Comparison of ENCODE assay signal across 8 cellular contexts in genomic region chr9:128787583-128788156, GRCh38. TPM values are rescaled to one million over a fixed set of nuclear protein-coding genes. Genes with fewer than 3 reads are reported as not detected.
DNase-seq lines count a peak whose midpoint lies in the region; ATAC-seq, FAIRE-seq and TF ChIP-seq lines count a peak whose summit lies in the region.

No MANE protein-coding gene starts in this region.

- H3K27ac ChIP-seq in HUES64 (ENCODE audit: low read depth, low read length): peak overlapping the region; percentile 65; the same call in 1 of the 2 replicates
- H3K27ac ChIP-seq in GM12878 (ENCODE audit: control insufficient read depth, insufficient read depth): peak overlapping the region; percentile 58
- peak overlapping the region; percentile 86 for H3K27ac ChIP-seq in substantia nigra (ENCODE audit: low read depth, low read length, poor library complexity, severe bottlenecking)

- no peaks in the 10 kb centered on the region for H4K20me1 ChIP-seq in GM12878 (ENCODE audit: control insufficient read depth, insufficient read depth)

- SMC1A ChIA-PET in GM12878 (lab: Charles Lee; ENCODE audit: uncharacterized antibody, unreplicated experiment): interaction anchor here (0.9 to 2.2 kb wide), 5 partner anchors 16 to 140 kb away, joined by 3 to 18 read pairs (median 6); partner anchors contain the start of genes SPOUT1 and ZER1

- TF ChIP-seq CTCF in GM12878 (IDR thresholded peaks at IDR 0.05 in 2 of 3, conservative IDR thresholded peaks at IDR 0.05 in 1 of 3; ENCODE audit: control insufficient read depth in 2 of 3, extremely low read depth in 1 of 3, insufficient read depth in 1 of 3, low read depth in 3 of 3, low read length in 3 of 3) (no peak), kidney epithelial cell (IDR thresholded peaks at IDR 0.05; ENCODE audit: insufficient read depth, low read length, poor library complexity, severe bottlenecking) (no peak)

- no peak for TF ChIP-seq POLR2A in GM12878 (IDR thresholded peaks at IDR 0.05; ENCODE audit: low read depth, low read length)

- no peak for TF ChIP-seq EP300 in GM12878 (IDR thresholded peaks at IDR 0.05; ENCODE audit: borderline replicate concordance in 1 of 2, control insufficient read depth in 1 of 2, low read depth in 2 of 2, low read length in 2 of 2)

- DNase-seq in AG08396 (ENCODE audit: low spot score): peak; percentile 45
- no peak for DNase-seq in GM12878 (ENCODE audit: low read depth, low spot score)
- DNase-seq in kidney epithelial cell (ENCODE audit: low read depth): no peak
- peak in 2 of 49 donors; percentile 12 to 54 for DNase-seq in substantia nigra (lab: John Stamatoyannopoulos, UW)
- no peak for DNase-seq in kidney tubule cell (ENCODE audit: low spot score)

- H3K79me2 ChIP-seq in GM12878 (ENCODE audit: control insufficient read depth, insufficient read depth, low read length): peaks cover 19% of the 10 kb centered on the region

- in situ Hi-C loops in GM12878 (cut with MboI): no loop called here

- no peak for TF ChIP-seq RAD21 in GM12878 (IDR thresholded peaks at IDR 0.05; ENCODE audit: insufficient read depth, low read depth, low read length)

- ATAC-seq in GM12878 (peak; percentile 22), GM18511 (IDR thresholded peaks at IDR 0.05; ENCODE audit: unreplicated experiment) (no peak), HG03460 (IDR thresholded peaks at IDR 0.05; ENCODE audit: unreplicated experiment) (no peak)

- H3K27me3 ChIP-seq in HUES64 (ENCODE audit: insufficient read depth, low read length) (no peaks in the 10 kb centered on the region), GM12878 (replicated peaks in 1 of 2; ENCODE audit: control insufficient read depth in 2 of 2, insufficient read depth in 2 of 2, low read length in 1 of 2) (no peaks in the 10 kb centered on the region), kidney epithelial cell (ENCODE audit: control insufficient read depth, insufficient read depth, low read length) (no peaks in the 10 kb centered on the region)

- POLR2A ChIA-PET in GM12878 (lab: Charles Lee): interaction anchor here (0.6 to 2.3 kb wide), 4 partner anchors 16 to 108 kb away, joined by 3 to 13 read pairs (median 8); partner anchors contain the start of genes ENDOG and ZER1

- H3K36me3 ChIP-seq in HUES64 (ENCODE audit: insufficient read depth, low read length) (peaks cover 28% of the 10 kb centered on the region), GM12878 (ENCODE audit: control insufficient read depth in 2 of 2, insufficient read depth in 2 of 2, low read length in 1 of 2) (peaks cover 0 to 1% of the 10 kb centered on the region in 2 experiments; a peak in 3 of 4 replicates), kidney epithelial cell (ENCODE audit: control insufficient read depth, insufficient read depth, low read length) (no peaks in the 10 kb centered on the region)

- RAD21 ChIA-PET in GM12878 (lab: Charles Lee; ENCODE audit: unreplicated experiment): interaction anchor here (1.0 to 1.3 kb wide), 2 partner anchors 16 to 31 kb away, joined by 4 to 6 read pairs; partner anchors contain the start of genes ENDOG and ZER1

- H3K9ac ChIP-seq in HUES64 (ENCODE audit: low read depth, low read length): peak overlapping the region; percentile 76
- peak overlapping the region; percentile 65 for H3K9ac ChIP-seq in GM12878 (ENCODE audit: control insufficient read depth, insufficient read depth, low read length)

- no peak for FAIRE-seq in GM12878 (lab: Jason Lieb, UNC)

- whole genome bisulfite sequencing in HUES64: 25% methylated on average over 6 of the region's 8 CpGs
- 1% methylated on average over 4 of the region's 8 CpGs for WGBS in GM12878 (ENCODE audit: insufficient coverage, insufficient replicate concordance, low lambda C conversion rate, missing lambda C conversion rate)

- H2AFZ ChIP-seq in GM12878 (ENCODE audit: control insufficient read depth, low read depth, low read length): peak overlapping the region; percentile 3

- H3K4me2 ChIP-seq in GM12878 (ENCODE audit: control insufficient read depth, insufficient read depth): peak overlapping the region; percentile 64

- peak overlapping the region; percentile 99 for H3K4me3 ChIP-seq in HUES64 (ENCODE audit: low read length)
- H3K4me3 ChIP-seq in GM12878: peak overlapping the region; percentile 97
- H3K4me3 ChIP-seq in kidney epithelial cell (ENCODE audit: low read depth, low read length): peak overlapping the region; percentile 98

- BruUV-seq in GM12878 (replicated peaks; lab: Mats Ljungman, UMichigan): no TSS peak

- no peaks in the 10 kb centered on the region for H3K9me3 ChIP-seq in HUES64 (ENCODE audit: insufficient read depth, low read depth, low read length)
- no peaks in the 10 kb centered on the region for H3K9me3 ChIP-seq in GM12878 (replicated peaks; ENCODE audit: control insufficient read depth, insufficient read depth, low read length)

- intact Hi-C loops in GM12878 (cut with micrococcal nuclease; ENCODE audit: unreplicated experiment): loop anchor here (2.0 kb wide), 1 partner anchor 15 kb away; no protein-coding TSS in a partner anchor

- H3K4me1 ChIP-seq in HUES64 (ENCODE audit: insufficient read depth, low read length): peaks cover 7% of the 10 kb centered on the region; the same call in 1 of the 2 replicates
- peaks cover 10% of the 10 kb centered on the region for H3K4me1 ChIP-seq in GM12878 (ENCODE audit: control insufficient read depth, insufficient read depth, low read length)

- CTCF ChIA-PET in GM12878 (lab: Yijun Ruan, JAX): interaction anchor here (0.8 to 2.0 kb wide), 8 partner anchors 15 to 140 kb away, joined by 3 to 14 read pairs (median 4); partner anchors contain the start of genes PKN3, ZDHHC12 and ZER1

RNA-seq across cellular contexts. Expression of gene TBC1D13, which starts 0.6 kb away (rescaled TPM):
- polyA plus RNA-seq in HUES64 (2013, experiment 1 of 2): 20.2 TPM
- polyA plus RNA-seq in HUES64 (2013, experiment 2 of 2): 21.3 TPM
- total RNA-seq in GM12878 (2013; cell fraction: nucleolus; rRNA removed): 12.2 and 12.5 TPM in 2 replicates
- total RNA-seq in GM12878 (2014; rRNA removed) (9.2 and 10.8 TPM in 2 replicates), GM12878 (2014; rRNA removed; fragmentation: Illumina TruSeq; extraction: Trizol) (6.3 and 7.1 TPM in 2 replicates), GM12878 (2021) (18.7 and 20.5 TPM in 2 replicates), kidney epithelial cell (17.7 and 19.0 TPM in 2 replicates)
- polyA plus RNA-seq in GM12878 (2011; ENCODE audit: low read depth): 28.7 TPM
- polyA plus RNA-seq in GM12878 (2011; rRNA removed) (9.5 and 21.2 TPM in 2 replicates), GM12878 (2014; fragmentation: Illumina TruSeq; extraction: Trizol) (16.3 and 22.1 TPM in 2 replicates), GM12878 (2014; fragmentation: Nextera tagmentation; extraction: Ambion mirVana) (1 to 10 TPM; 3.0 to 3.1 TPM), GM12878 (2014; rRNA removed) (16.7 and 19.1 TPM in 2 replicates), GM12878 (2016; fragmentation: Nextera tagmentation; extraction: Ambion mirVana) (10 to 100 TPM; 22.2 to 23.1 TPM)
- 20.5 and 22.0 TPM in 2 replicates for polyA plus RNA-seq in GM12878 (2011; cell fraction: cytosol; rRNA removed)
- polyA plus RNA-seq in GM12878 (2011; cell fraction: nucleus; rRNA removed): 25.1 and 27.1 TPM in 2 replicates
- polyA plus RNA-seq in GM12878 (2012): 11.4 and 15.1 TPM in 2 replicates
- polyA minus RNA-seq in GM12878 (2011; rRNA and poly(A)+ RNA removed): 12.2 and 15.4 TPM in 2 replicates
- polyA minus RNA-seq in GM12878 (2011; cell fraction: cytosol; rRNA and poly(A)+ RNA removed): 5.1 and 6.0 TPM in 2 replicates
- 6.4 and 12.7 TPM in 2 replicates for polyA minus RNA-seq in GM12878 (2011; cell fraction: nucleus; rRNA and poly(A)+ RNA removed)

RNA-seq across cellular contexts. Expression of gene ZER1, which starts 15.9 kb away (rescaled TPM):
- polyA plus RNA-seq in HUES64 (2013, experiment 1 of 2): 11.3 TPM
- 13.4 TPM for polyA plus RNA-seq in HUES64 (2013, experiment 2 of 2)
- 15.8 and 23.2 TPM in 2 replicates for total RNA-seq in GM12878 (2013; cell fraction: nucleolus; rRNA removed)
- total RNA-seq in GM12878 (2014; rRNA removed) (8.9 and 11.2 TPM in 2 replicates), GM12878 (2014; rRNA removed; fragmentation: Illumina TruSeq; extraction: Trizol) (3.6 and 3.8 TPM in 2 replicates), GM12878 (2021) (14.0 and 14.7 TPM in 2 replicates), kidney epithelial cell (24.2 and 49.8 TPM in 2 replicates)
- polyA plus RNA-seq in GM12878 (2011; ENCODE audit: low read depth): 5.7 TPM
- polyA plus RNA-seq in GM12878 (2011; rRNA removed) (6.7 and 16.9 TPM in 2 replicates), GM12878 (2014; fragmentation: Illumina TruSeq; extraction: Trizol) (2.2 and 5.8 TPM in 2 replicates), GM12878 (2014; fragmentation: Nextera tagmentation; extraction: Ambion mirVana) (under 1 TPM; 0.32 to 0.47 TPM), GM12878 (2014; rRNA removed) (14.5 and 14.7 TPM in 2 replicates), GM12878 (2016; fragmentation: Nextera tagmentation; extraction: Ambion mirVana) (1 to 10 TPM; 7.4 to 8.4 TPM)
- 23.0 and 24.0 TPM in 2 replicates for polyA plus RNA-seq in GM12878 (2011; cell fraction: cytosol; rRNA removed)
- polyA plus RNA-seq in GM12878 (2011; cell fraction: nucleus; rRNA removed): 40.8 and 44.1 TPM in 2 replicates
- polyA plus RNA-seq in GM12878 (2012): 12.3 and 13.8 TPM in 2 replicates
- 11.0 and 19.2 TPM in 2 replicates for polyA minus RNA-seq in GM12878 (2011; rRNA and poly(A)+ RNA removed)
- polyA minus RNA-seq in GM12878 (2011; cell fraction: cytosol; rRNA and poly(A)+ RNA removed): 8.7 and 10.1 TPM in 2 replicates
- polyA minus RNA-seq in GM12878 (2011; cell fraction: nucleus; rRNA and poly(A)+ RNA removed): 7.0 and 11.6 TPM in 2 replicates

RNA-seq across cellular contexts. Expression of gene ENDOG, which starts 30.6 kb away (rescaled TPM):
- polyA plus RNA-seq in HUES64 (2013, experiment 1 of 2): 13.0 TPM
- 11.9 TPM for polyA plus RNA-seq in HUES64 (2013, experiment 2 of 2)
- 4.7 and 5.3 TPM in 2 replicates for total RNA-seq in GM12878 (2013; cell fraction: nucleolus; rRNA removed)
- 22.1 and 29.2 TPM in 2 replicates for total RNA-seq in GM12878 (2014; rRNA removed)
- total RNA-seq in GM12878 (2014; rRNA removed; fragmentation: Illumina TruSeq; extraction: Trizol): 4.8 and 5.8 TPM in 2 replicates
- 28.1 and 28.2 TPM in 2 replicates for total RNA-seq in GM12878 (2021)
- polyA plus RNA-seq in GM12878 (2011; ENCODE audit: low read depth): 3.2 TPM
- 6.6 and 12.2 TPM in 2 replicates for polyA plus RNA-seq in GM12878 (2011; rRNA removed)
- polyA plus RNA-seq in GM12878 (2011; cell fraction: cytosol; rRNA removed): 18.4 and 36.3 TPM in 2 replicates
- polyA plus RNA-seq in GM12878 (2011; cell fraction: nucleus; rRNA removed): 22.1 and 25.7 TPM in 2 replicates
- polyA plus RNA-seq in GM12878 (2012): 7.6 and 8.4 TPM in 2 replicates
- 1.0 and 3.2 TPM in 2 replicates for polyA plus RNA-seq in GM12878 (2014; fragmentation: Illumina TruSeq; extraction: Trizol)
- polyA plus RNA-seq in GM12878 (2014; fragmentation: Nextera tagmentation; extraction: Ambion mirVana): 1 to 10 TPM in 1 of 2 experiments, under 1 TPM in 1; 0.84 to 1.8 TPM
- 24.9 and 31.4 TPM in 2 replicates for polyA plus RNA-seq in GM12878 (2014; rRNA removed)
- polyA plus RNA-seq in GM12878 (2016; fragmentation: Nextera tagmentation; extraction: Ambion mirVana): 10 to 100 TPM in 1 of 2 experiments, under 1 TPM in 1; 0.92 to 19.3 TPM
- polyA minus RNA-seq in GM12878 (2011; rRNA and poly(A)+ RNA removed): 7.0 and 8.1 TPM in 2 replicates
- 5.8 and 8.3 TPM in 2 replicates for polyA minus RNA-seq in GM12878 (2011; cell fraction: cytosol; rRNA and poly(A)+ RNA removed)
- polyA minus RNA-seq in GM12878 (2011; cell fraction: nucleus; rRNA and poly(A)+ RNA removed): 4.4 and 7.0 TPM in 2 replicates
- total RNA-seq in kidney epithelial cell: 18.8 and 20.5 TPM in 2 replicates

RNA-seq across cellular contexts. Expression of gene SPOUT1, which starts 41.9 kb away (rescaled TPM):
- 34.4 TPM for polyA plus RNA-seq in HUES64 (2013, experiment 1 of 2)
- polyA plus RNA-seq in HUES64 (2013, experiment 2 of 2): 32.4 TPM
- 33.4 and 38.6 TPM in 2 replicates for total RNA-seq in GM12878 (2013; cell fraction: nucleolus; rRNA removed)
- total RNA-seq in GM12878 (2014; rRNA removed): 40.5 and 49.2 TPM in 2 replicates
- 14.3 and 17.3 TPM in 2 replicates for total RNA-seq in GM12878 (2014; rRNA removed; fragmentation: Illumina TruSeq; extraction: Trizol)
- 75.0 and 77.8 TPM in 2 replicates for total RNA-seq in GM12878 (2021)
- polyA plus RNA-seq in GM12878 (2011; ENCODE audit: low read depth): 17.2 TPM
- 21.7 and 48.0 TPM in 2 replicates for polyA plus RNA-seq in GM12878 (2011; rRNA removed)
- 57.9 and 63.5 TPM in 2 replicates for polyA plus RNA-seq in GM12878 (2011; cell fraction: cytosol; rRNA removed)
- polyA plus RNA-seq in GM12878 (2011; cell fraction: nucleus; rRNA removed): 156 and 204 TPM in 2 replicates
- polyA plus RNA-seq in GM12878 (2012): 30.1 and 30.2 TPM in 2 replicates
- 5.0 and 22.6 TPM in 2 replicates for polyA plus RNA-seq in GM12878 (2014; fragmentation: Illumina TruSeq; extraction: Trizol)
- 10 to 100 TPM in 1 of 2 experiments, 1 to 10 TPM in 1; 5.7 to 16.4 TPM for polyA plus RNA-seq in GM12878 (2014; fragmentation: Nextera tagmentation; extraction: Ambion mirVana)
- polyA plus RNA-seq in GM12878 (2014; rRNA removed): 40.7 and 49.1 TPM in 2 replicates
- polyA plus RNA-seq in GM12878 (2016; fragmentation: Nextera tagmentation; extraction: Ambion mirVana): 10 to 100 TPM; 85.2 to 95.0 TPM
- polyA minus RNA-seq in GM12878 (2011; rRNA and poly(A)+ RNA removed): 26.3 and 30.0 TPM in 2 replicates
- polyA minus RNA-seq in GM12878 (2011; cell fraction: cytosol; rRNA and poly(A)+ RNA removed): 16.0 and 22.5 TPM in 2 replicates
- polyA minus RNA-seq in GM12878 (2011; cell fraction: nucleus; rRNA and poly(A)+ RNA removed): 16.1 and 25.9 TPM in 2 replicates
- 33.1 and 61.1 TPM in 2 replicates for total RNA-seq in kidney epithelial cell
